Comparison of ENCODE assay signal across 9 cellular contexts in genomic region chr20:24469116-24470030, GRCh38. TPM values are rescaled to one million over a fixed set of nuclear protein-coding genes. Genes with fewer than 3 reads are reported as not detected.
DNase-seq lines count a peak whose midpoint lies in the region; ATAC-seq and TF ChIP-seq lines count a peak whose summit lies in the region.
"Had no signal": no experiment of that assay in that cellular context is flagged by ENCODE, and none has a peak within 500 bp of the region (broad histone marks: within the 10 kb centered on the region; RNA-seq: fewer than 3 reads in every experiment).

TSS of gene SYNDIG1 (plus strand) at chr20:24469629. CDS start at chr20:24543098, 73,469 bp downstream.

- no peaks in the 10 kb centered on the region for H3K36me3 Mint-ChIP-seq in osteocyte (ENCODE audit: unreplicated experiment)

- TF ChIP-seq CTCF in gastroesophageal sphincter (IDR thresholded peaks at IDR 0.05) (no peak), osteocyte (IDR thresholded peaks at IDR 0.05) (no peak)

- no peak within 1 kb of the TSS for H3K27ac ChIP-seq in gastroesophageal sphincter

- no peak for TF ChIP-seq EP300 in gastroesophageal sphincter (IDR thresholded peaks at IDR 0.05)

- no peaks in the 10 kb centered on the region for H3K9me3 ChIP-seq in gastroesophageal sphincter

- peak within 1 kb of the TSS; percentile 55 for H3K4me3 Mint-ChIP-seq in osteocyte (ENCODE audit: unreplicated experiment)
- H3K4me3 Mint-ChIP-seq: central memory CD8-positive, alpha-beta T cell had no signal

- H3K9me3 Mint-ChIP-seq in osteocyte (ENCODE audit: unreplicated experiment) = no peaks in the 10 kb centered on the region
- H3K9me3 Mint-ChIP-seq: central memory CD8-positive, alpha-beta T cell had no signal

- no peak for TF ChIP-seq POLR2A in gastroesophageal sphincter (IDR thresholded peaks at IDR 0.05)

- 0% methylated on average over 1 of the region's 110 CpGs for WGBS in gastroesophageal sphincter (ENCODE audit: low coverage in 1 of 2), 2 donors

- H3K27me3 ChIP-seq in gastroesophageal sphincter = peaks cover 73% of the 10 kb centered on the region

- peaks cover 0 to 26% (median 5%) of the 10 kb centered on the region in 3 donors for H3K4me1 ChIP-seq in gastroesophageal sphincter

- peak within 1 kb of the TSS in 1 of 2 donors; percentile 52 for H3K4me3 ChIP-seq in gastroesophageal sphincter

- peaks cover 10% of the 10 kb centered on the region for H3K4me1 Mint-ChIP-seq in osteocyte (ENCODE audit: unreplicated experiment)
- H3K4me1 Mint-ChIP-seq: central memory CD8-positive, alpha-beta T cell had no signal

- H3K27me3 Mint-ChIP-seq in osteocyte (ENCODE audit: unreplicated experiment) = peaks cover 76% of the 10 kb centered on the region

- no peak within 1 kb of the TSS for H3K27ac Mint-ChIP-seq in osteocyte (ENCODE audit: unreplicated experiment)

- ATAC-seq in gastroesophageal sphincter = peak; percentile 10
- no peak for ATAC-seq in GM18858 (IDR thresholded peaks at IDR 0.05; ENCODE audit: unreplicated experiment)

- no peaks in the 10 kb centered on the region for H3K36me3 ChIP-seq in gastroesophageal sphincter

- DNase-seq in AG20443 (ENCODE audit: low spot score) = peak; percentile 60
- DNase-seq in NCI-H446 treated with DMSO at 0.1 percent for 48 hours (lab: John Stamatoyannopoulos, UW) = peak; percentile 67
- no peak for DNase-seq in osteocyte (ENCODE audit: extremely low spot score, unreplicated experiment)
- DNase-seq in NCI-H2107 (lab: John Stamatoyannopoulos, UW) = no peak
- no peak for DNase-seq in HT-29 (ENCODE audit: low spot score)
- no peak for DNase-seq in HPDE6-E6E7 (ENCODE audit: extremely low spot score)

RNA-seq across cellular contexts. Expression of gene SYNDIG1, which starts in this region (rescaled TPM):
- total RNA-seq in gastroesophageal sphincter (under 1 TPM in 3 of 4 donors, not detected in 1; 0.15 to 0.40 (median 0.16) TPM), osteocyte (0.40 and 0.94 TPM in 2 replicates)
- not detected in 2 replicates for total RNA-seq in HT-29 (2014; rRNA removed; shearing (Covaris generic))

Comparison
In these comparisons a context has a peak if more than half of its experiments do, and no peak if none do; other contexts are left out.
1. Peak in ATAC-seq in gastroesophageal sphincter; RNA of the gene not detected or under 1 TPM.
2. DNase-seq: peak in AG20443 (single experiment) and NCI-H446 treated with DMSO at 0.1 percent for 48 hours (single experiment); none in osteocyte (single experiment), NCI-H2107 (single experiment), HT-29 (single experiment) and HPDE6-E6E7 (single experiment).